ENCODE assay signal across 29 cellular contexts in genomic region chr20:48142258-48142657, GRCh38.
DNase-seq lines count a peak whose midpoint lies in the region; ATAC-seq and TF ChIP-seq lines count a peak whose summit lies in the region.
"Had no signal": no experiment of that assay in that cellular context is flagged by ENCODE, and none has a peak within 500 bp of the region (broad histone marks: within the 10 kb centered on the region; RNA-seq: fewer than 3 reads in every experiment).

No MANE protein-coding gene starts in this region.

- CTCF ChIA-PET in mammary epithelial cell (lab: Charles Lee; ENCODE audit: low non-redundant PET): no interaction called here

- H3K4me3 ChIP-seq in mammary epithelial cell (replicated peaks in 1 of 3; ENCODE audit: insufficient read depth in 1 of 3, low read depth in 2 of 3, low read length in 3 of 3) (no peak overlapping the region), breast epithelium (no peak overlapping the region), endodermal cell (ENCODE audit: low read length) (no peak overlapping the region)
- H3K4me3 ChIP-seq: adrenal gland, dorsolateral prefrontal cortex, lung, mucosa of descending colon, Peyer's patch, thoracic aorta, uterus had no signal

- no peak for TF ChIP-seq POLR2A in breast epithelium (IDR thresholded peaks at IDR 0.05)

- peaks cover 3% of the 10 kb centered on the region for H3K27me3 Mint-ChIP-seq in endodermal cell (ENCODE audit: insufficient read depth)

- peaks cover 5% of the 10 kb centered on the region for H3K36me3 Mint-ChIP-seq in endodermal cell (ENCODE audit: low read depth)
- H3K36me3 Mint-ChIP-seq: activated CD4-positive, alpha-beta memory T cell treated with anti-CD3 and anti-CD28 coated beads for 36 hours; activated naive CD4-positive, alpha-beta T cell treated with anti-CD3 and anti-CD28 coated beads, Interleukin-2, amount 10 ng/mL, durations not matched to agents 7 days and 5 days; CD4-positive, CD25-positive, alpha-beta regulatory T cell; natural killer cell had no signal

- in situ Hi-C loops in mammary epithelial cell (cut with MboI; ENCODE audit: low sequenced_read_pairs in 2 of 2): no loop called here

- no peaks in the 10 kb centered on the region for H3K4me1 Mint-ChIP-seq in endodermal cell
- H3K4me1 Mint-ChIP-seq: activated naive CD4-positive, alpha-beta T cell treated with anti-CD3 and anti-CD28 coated beads, Interleukin-2, amount 10 ng/mL, durations not matched to agents 7 days and 5 days; CD4-positive, CD25-positive, alpha-beta regulatory T cell had no signal

- H3K9ac ChIP-seq in mammary epithelial cell (ENCODE audit: insufficient read depth, low read length) (no peak overlapping the region), endodermal cell (ENCODE audit: extremely low read depth, low read length, poor library complexity, severe bottlenecking) (no peak overlapping the region)

- dilution Hi-C loops in mammary epithelial cell (cut with HindIII; ENCODE audit: low sequenced_read_pairs): no loop called here

- 50% methylated on average over 6 of the region's 7 CpGs for WGBS in mammary epithelial cell (ENCODE audit: low coverage, missing lambda C conversion rate)
- WGBS in endodermal cell (ENCODE audit: insufficient coverage in 1 of 2, insufficient read length in 1 of 2), 2 experiments: 71 to 94% methylated on average over 7 of the region's 7 CpGs

- intact Hi-C loops in mammary epithelial cell (cut with micrococcal nuclease) (no loop called here), breast epithelium (cut with DNase I; ENCODE audit: low total_unique reads) (no loop called here)

- H3K27me3 ChIP-seq in mammary epithelial cell (ENCODE audit: insufficient read depth, low read length): no peaks in the 10 kb centered on the region
- H3K27me3 ChIP-seq in breast epithelium: peaks cover 0 to 7% of the 10 kb centered on the region in 2 donors
- H3K27me3 ChIP-seq in endodermal cell (ENCODE audit: control insufficient read depth, insufficient read depth, low read length, poor library complexity, severe bottlenecking): no peaks in the 10 kb centered on the region
- H3K27me3 ChIP-seq: adrenal gland, Peyer's patch, uterus had no signal

- H3K36me3 ChIP-seq in mammary epithelial cell (ENCODE audit: insufficient read depth, low read length) (no peaks in the 10 kb centered on the region), breast epithelium (no peaks in the 10 kb centered on the region), endodermal cell (ENCODE audit: control insufficient read depth, insufficient read depth, low read length) (no peaks in the 10 kb centered on the region)
- H3K36me3 ChIP-seq: adrenal gland, Peyer's patch, thoracic aorta, uterus had no signal

- H3K9me3 ChIP-seq in mammary epithelial cell (replicated peaks; ENCODE audit: insufficient read depth, low read length) (peaks cover 3% of the 10 kb centered on the region), breast epithelium (peaks cover 0 to 10% of the 10 kb centered on the region in 2 donors), endodermal cell (ENCODE audit: control insufficient read depth, low read length) (peaks cover 19% of the 10 kb centered on the region)
- H3K9me3 ChIP-seq: adrenal gland, Peyer's patch, thoracic aorta, uterus had no signal

- ATAC-seq in HG03442 (IDR thresholded peaks at IDR 0.05; ENCODE audit: unreplicated experiment): no peak
- no peak for ATAC-seq in GM18868 (IDR thresholded peaks at IDR 0.05; ENCODE audit: unreplicated experiment)
- ATAC-seq: left cardiac atrium; mucosa of descending colon; natural killer cell; stimulated activated naive CD8-positive, alpha-beta T cell treated with anti-CD3 and anti-CD28 coated beads, Interleukin-15, Interleukin-2, amounts not matched to agents 100 U/mL and 50 U/mL, for 24 hours had no signal

- H3K4me1 ChIP-seq in mammary epithelial cell (ENCODE audit: insufficient read depth, low read length): peaks cover 13% of the 10 kb centered on the region
- no peaks in the 10 kb centered on the region for H3K4me1 ChIP-seq in breast epithelium
- H3K4me1 ChIP-seq in endodermal cell (ENCODE audit: control insufficient read depth, insufficient read depth, low read length): no peaks in the 10 kb centered on the region
- H3K4me1 ChIP-seq: adrenal gland, Peyer's patch, uterus had no signal

- H2AFZ ChIP-seq in mammary epithelial cell (ENCODE audit: low read depth, low read length): peak overlapping the region; percentile 41

- BruUV-seq in mammary epithelial cell (replicated peaks; lab: Mats Ljungman, UMichigan): no TSS peak

- H3K9me3 Mint-ChIP-seq in endodermal cell: peaks cover 32% of the 10 kb centered on the region
- H3K9me3 Mint-ChIP-seq: activated CD4-positive, alpha-beta memory T cell treated with anti-CD3 and anti-CD28 coated beads for 36 hours; activated naive CD4-positive, alpha-beta T cell treated with anti-CD3 and anti-CD28 coated beads, Interleukin-2, amount 10 ng/mL, durations not matched to agents 7 days and 5 days; activated T-helper 1 cell treated with anti-CD3 and anti-CD28 coated beads, Interleukin-12 subunit alpha, Interleukin-12 subunit beta, Interleukin-2, Interleukin-4 antibody, amounts not matched to agents 30 ng/mL and 10 ng/mL and 1 ng/mL, durations not matched to agents 14 hours and 24 hours and 36 hours; natural killer cell had no signal

- no peaks in the 10 kb centered on the region for H4K20me1 ChIP-seq in mammary epithelial cell (ENCODE audit: insufficient read depth, low read length)

- no peak overlapping the region for H3K27ac Mint-ChIP-seq in endodermal cell
- H3K27ac Mint-ChIP-seq: activated CD4-positive, alpha-beta memory T cell treated with anti-CD3 and anti-CD28 coated beads for 36 hours; activated naive CD4-positive, alpha-beta T cell treated with anti-CD3 and anti-CD28 coated beads, Interleukin-2, amount 10 ng/mL, durations not matched to agents 7 days and 5 days; activated T-helper 1 cell treated with anti-CD3 and anti-CD28 coated beads, Interleukin-12 subunit alpha, Interleukin-12 subunit beta, Interleukin-2, Interleukin-4 antibody, amounts not matched to agents 30 ng/mL and 10 ng/mL and 1 ng/mL, durations not matched to agents 14 hours and 24 hours and 36 hours; CD4-positive, CD25-positive, alpha-beta regulatory T cell; natural killer cell had no signal

- no peak overlapping the region for H3K4me3 Mint-ChIP-seq in endodermal cell
- H3K4me3 Mint-ChIP-seq: activated CD4-positive, alpha-beta memory T cell treated with anti-CD3 and anti-CD28 coated beads for 36 hours; activated naive CD4-positive, alpha-beta T cell treated with anti-CD3 and anti-CD28 coated beads, Interleukin-2, amount 10 ng/mL, durations not matched to agents 7 days and 5 days; activated T-helper 1 cell treated with anti-CD3 and anti-CD28 coated beads, Interleukin-12 subunit alpha, Interleukin-12 subunit beta, Interleukin-2, Interleukin-4 antibody, amounts not matched to agents 30 ng/mL and 10 ng/mL and 1 ng/mL, durations not matched to agents 14 hours and 24 hours and 36 hours; CD4-positive, CD25-positive, alpha-beta regulatory T cell; natural killer cell had no signal

- H3K4me2 ChIP-seq in mammary epithelial cell (ENCODE audit: insufficient read depth, low read depth, low read length): no peak overlapping the region

- DNase-seq in mammary epithelial cell (peak; percentile 17), breast epithelium (ENCODE audit: low spot score in 2 of 2) (no peak), NCI-H2227 treated with DMSO at 0.1 percent for 48 hours (lab: John Stamatoyannopoulos, UW) (peak; percentile 84), endodermal cell (no peak), AG20443 (ENCODE audit: low spot score) (no peak), NCI-H2081 treated with DMSO at 0.1 percent for 48 hours (lab: John Stamatoyannopoulos, UW) (no peak)
- DNase-seq: activated CD4-positive, alpha-beta memory T cell treated with anti-CD3 and anti-CD28 coated beads for 36 hours; activated CD4-positive, CD25-positive, alpha-beta regulatory T cell treated with anti-CD3 and anti-CD28 coated beads, Interleukin-2, amount 50 U/mL, for 72 hours; activated CD8-positive, alpha-beta memory T cell treated with anti-CD3 and anti-CD28 coated beads, Interleukin-2, amount 50 U/mL, for 4 hours; activated naive CD4-positive, alpha-beta T cell treated with anti-CD3 and anti-CD28 coated beads, Interleukin-2, amount 10 ng/mL, durations not matched to agents 7 days and 5 days; adrenal gland; CD4-positive, CD25-positive, alpha-beta regulatory T cell; dorsolateral prefrontal cortex; H7; KBM-7; left cardiac atrium; mucosa of descending colon; natural killer cell; NCI-H1436; NCI-H748 treated with DMSO at 0.1 percent for 48 hours; Peyer's patch; SHP77 treated with DMSO at 0.1 percent for 48 hours; stimulated activated naive CD8-positive, alpha-beta T cell treated with anti-CD3 and anti-CD28 coated beads, Interleukin-15, Interleukin-2, amounts not matched to agents 100 U/mL and 50 U/mL, for 24 hours; uterus had no signal

- no peak overlapping the region for H3K27ac ChIP-seq in mammary epithelial cell (ENCODE audit: insufficient read depth, low read depth, low read length)
- no peak overlapping the region for H3K27ac ChIP-seq in breast epithelium
- H3K27ac ChIP-seq in endodermal cell (ENCODE audit: low read depth, low read length): peak overlapping the region; percentile 66
- H3K27ac ChIP-seq: adrenal gland, dorsolateral prefrontal cortex, Peyer's patch, thoracic aorta, uterus had no signal

- TF ChIP-seq CTCF in mammary epithelial cell (conservative IDR thresholded peaks at IDR 0.05 in 1 of 2, IDR thresholded peaks at IDR 0.05 in 1 of 2; ENCODE audit: extremely low read depth in 1 of 2, insufficient read depth in 1 of 2, low read depth in 1 of 2, low read length in 2 of 2) (no peak), breast epithelium (IDR thresholded peaks at IDR 0.05) (no peak), endodermal cell (conservative IDR thresholded peaks at IDR 0.05) (no peak)

- H3K79me2 ChIP-seq in mammary epithelial cell (ENCODE audit: insufficient read depth, low read length): no peaks in the 10 kb centered on the region

Comparison
In these comparisons a context has a peak if more than half of its experiments do, and no peak if none do; other contexts are left out.
1. DNase-seq: peak in mammary epithelial cell (single experiment) and NCI-H2227 treated with DMSO at 0.1 percent for 48 hours (single experiment); none in breast epithelium (0 of 2), endodermal cell (single experiment), AG20443 (single experiment) and NCI-H2081 treated with DMSO at 0.1 percent for 48 hours (single experiment).